ENCODE assay signal across 5 cellular contexts in the genomic region with DNA sequence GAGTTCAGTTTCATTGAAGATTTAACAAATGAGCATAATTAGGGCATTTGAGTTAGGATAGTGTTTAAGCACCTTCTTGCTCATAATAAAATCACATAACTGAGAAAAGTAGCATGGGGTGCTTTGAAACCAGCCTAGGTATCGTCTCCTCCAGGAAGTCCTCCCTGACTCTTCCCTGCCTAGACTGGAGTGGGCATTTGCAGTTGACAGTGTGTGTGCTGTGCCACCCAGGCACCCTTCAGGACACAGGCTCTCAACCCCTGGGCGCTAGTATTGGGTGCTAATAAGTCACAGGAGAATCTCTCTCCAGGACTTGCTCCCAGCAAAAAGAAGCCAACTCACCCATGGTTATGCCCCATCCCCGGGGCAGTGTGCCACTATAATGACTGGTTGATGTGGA.
"Had no signal": no experiment of that assay in that cellular context is flagged by ENCODE, and none has a peak within 500 bp of the region (broad histone marks: within the 10 kb centered on the region; RNA-seq: fewer than 3 reads in every experiment).

No MANE protein-coding gene starts in this region.

- ATAC-seq: GM23338, HepG2 had no signal

- H2AFZ ChIP-seq: GM23338 had no signal

- H3K27ac ChIP-seq: HL-60 had no signal

- H3K4me3 ChIP-seq: GM23338 had no signal

- DNase-seq: H9, HCEC 1CT had no signal

- H3K4me2 ChIP-seq: GM23338 had no signal
